ENCODE assay signal across 25 cellular contexts in genomic region chr11:129888451-129888850, GRCh38. TPM values are rescaled to one million over a fixed set of nuclear protein-coding genes. Genes with fewer than 3 reads are reported as not detected.
DNase-seq lines count a peak whose midpoint lies in the region; FAIRE-seq and TF ChIP-seq lines count a peak whose summit lies in the region.
"Had no signal": no experiment of that assay in that cellular context is flagged by ENCODE, and none has a peak within 500 bp of the region (broad histone marks: within the 10 kb centered on the region; RNA-seq: fewer than 3 reads in every experiment).

No MANE protein-coding gene starts in this region.

- no peaks in the 10 kb centered on the region for H3K9me3 Mint-ChIP-seq in activated T-cell treated with anti-CD3 and anti-CD28 coated beads, Interleukin-2, amount 50 U/mL, for 24 hours
- no peaks in the 10 kb centered on the region for H3K9me3 Mint-ChIP-seq in CD4-positive, alpha-beta memory T cell
- no peaks in the 10 kb centered on the region for H3K9me3 Mint-ChIP-seq in activated CD4-positive, alpha-beta memory T cell treated with anti-CD3 and anti-CD28 coated beads for 36 hours
- H3K9me3 Mint-ChIP-seq: mesothelial cell of epicardium; natural killer cell treated with Interleukin-12 subunit alpha and Interleukin-12 subunit beta and Interleukin-15 and Interleukin-18, amount 100 ng/mL, for 72 hours had no signal

- TF ChIP-seq POLR2A in GM12891 (IDR thresholded peaks at IDR 0.05; ENCODE audit: low read depth, low read length), result no peak

- POLR2A ChIA-PET in CD4-positive, alpha-beta memory T cell (lab: Charles Lee; ENCODE audit: partially characterized antibody), result interaction anchor here (0.9 to 1.3 kb wide), 3 partner anchors 21 to 74 kb away, joined by 3 to 7 read pairs (median 3); no protein-coding TSS in a partner anchor
- POLR2A ChIA-PET in activated CD4-positive, alpha-beta memory T cell treated with anti-CD3 and anti-CD28 coated beads for 36 hours (lab: Charles Lee), result no interaction called here

- no peak for FAIRE-seq in GM12891 (lab: Jason Lieb, UNC)
- FAIRE-seq: H1, pancreas had no signal

- CTCF ChIA-PET in CD4-positive, alpha-beta memory T cell (lab: Charles Lee; ENCODE audit: partially characterized antibody), result interaction anchor here (0.8 to 2.6 kb wide), 3 partner anchors 73 to 244 kb away, joined by 3 to 10 read pairs (median 5); partner anchors contain the start of gene TMEM45B
- CTCF ChIA-PET in activated CD4-positive, alpha-beta memory T cell treated with anti-CD3 and anti-CD28 coated beads for 36 hours (lab: Charles Lee), result interaction anchor here (1.2 to 1.4 kb wide), 2 partner anchors 10 to 244 kb away, joined by 4 read pairs; no protein-coding TSS in a partner anchor

- H3K4me3 ChIP-seq in CD4-positive, alpha-beta memory T cell (ENCODE audit: low read length in 2 of 2), result no peak overlapping the region
- H3K4me3 ChIP-seq in effector memory CD4-positive, alpha-beta T cell (ENCODE audit: insufficient read depth, low read depth, low read length, poor library complexity, severe bottlenecking), result no peak overlapping the region
- no peak overlapping the region for H3K4me3 ChIP-seq in WERI-Rb-1 (ENCODE audit: low read depth, low read length)
- H3K4me3 ChIP-seq: hepatocyte, left lung, pancreas, right atrium auricular region, spleen, upper lobe of right lung had no signal

- peak overlapping the region; percentile 82 for H3K27ac Mint-ChIP-seq in activated T-cell treated with anti-CD3 and anti-CD28 coated beads, Interleukin-2, amount 50 U/mL, for 24 hours
- peak overlapping the region; percentile 30 to 92 (median 81) for H3K27ac Mint-ChIP-seq in CD4-positive, alpha-beta memory T cell
- peak overlapping the region; percentile 76 for H3K27ac Mint-ChIP-seq in activated CD4-positive, alpha-beta memory T cell treated with anti-CD3 and anti-CD28 coated beads for 36 hours
- H3K27ac Mint-ChIP-seq: mesothelial cell of epicardium; natural killer cell treated with Interleukin-12 subunit alpha and Interleukin-12 subunit beta and Interleukin-15 and Interleukin-18, amount 100 ng/mL, for 72 hours had no signal

- H3K27me3 ChIP-seq in CD4-positive, alpha-beta memory T cell (ENCODE audit: insufficient read depth, low read length), result no peaks in the 10 kb centered on the region
- H3K27me3 ChIP-seq in effector memory CD4-positive, alpha-beta T cell (replicated peaks; ENCODE audit: control insufficient read depth, insufficient read depth, low read length, poor library complexity, severe bottlenecking), result no peaks in the 10 kb centered on the region
- H3K27me3 ChIP-seq in WERI-Rb-1 (ENCODE audit: insufficient read depth, low read depth, severe bottlenecking), result no peaks in the 10 kb centered on the region
- H3K27me3 ChIP-seq: hepatocyte, left lung, pancreas, right atrium auricular region, spleen, upper lobe of right lung had no signal

- DNase-seq in activated T-cell treated with anti-CD3 and anti-CD28 coated beads, Interleukin-2, amount 50 U/mL, for 24 hours, result no peak
- DNase-seq in activated T-cell treated with anti-CD3 and anti-CD28 coated beads, Interleukin-2, amount 50 U/mL, for 48 hours, result no peak
- DNase-seq in CD4-positive, alpha-beta memory T cell, result peak; percentile 29 to 49 (median 40)
- DNase-seq in activated CD4-positive, alpha-beta memory T cell treated with anti-CD3 and anti-CD28 coated beads for 36 hours, result peak; percentile 25
- no peak for DNase-seq in effector memory CD4-positive, alpha-beta T cell
- no peak for DNase-seq in GM12891 (ENCODE audit: insufficient read length, low spot score)
- DNase-seq in dedifferentiated amniotic fluid mesenchymal stem cell (ENCODE audit: extremely low spot score), result no peak
- no peak for DNase-seq in WERI-Rb-1
- DNase-seq: effector CD8-positive, alpha-beta T cell; foreskin melanocyte; left lung; NCI-H1092 treated with DMSO at 0.1 percent for 48 hours; NCI-H2029 treated with DMSO at 0.1 percent for 48 hours; NCI-H345; OCI-M1; pancreas; SHP77; spleen; stimulated activated CD4-positive, alpha-beta T cell treated with anti-CD3 and anti-CD28 coated beads, Interleukin-4, amount 100 ng/mL, for 24 hours; upper lobe of right lung had no signal

- TF ChIP-seq CTCF in WERI-Rb-1 (IDR thresholded peaks at IDR 0.05; ENCODE audit: low read depth, low read length), result no peak

- peaks cover 49% of the 10 kb centered on the region for H3K4me1 Mint-ChIP-seq in activated T-cell treated with anti-CD3 and anti-CD28 coated beads, Interleukin-2, amount 50 U/mL, for 24 hours (ENCODE audit: low read depth)
- H3K4me1 Mint-ChIP-seq in CD4-positive, alpha-beta memory T cell, result peaks cover 27 to 60% (median 37%) of the 10 kb centered on the region in 4 donors
- peaks cover 42% of the 10 kb centered on the region for H3K4me1 Mint-ChIP-seq in activated CD4-positive, alpha-beta memory T cell treated with anti-CD3 and anti-CD28 coated beads for 36 hours (ENCODE audit: low read depth)
- H3K4me1 Mint-ChIP-seq: mesothelial cell of epicardium had no signal

- intact Hi-C loops in CD4-positive, alpha-beta memory T cell (cut with micrococcal nuclease), result no loop called here
- intact Hi-C loops in activated CD4-positive, alpha-beta memory T cell treated with anti-CD3 and anti-CD28 coated beads for 36 hours (cut with micrococcal nuclease), result no loop called here

- peaks cover 34% of the 10 kb centered on the region for H3K4me1 ChIP-seq in CD4-positive, alpha-beta memory T cell (ENCODE audit: insufficient read depth, low read length)
- H3K4me1 ChIP-seq in effector memory CD4-positive, alpha-beta T cell (ENCODE audit: control insufficient read depth, insufficient read depth, low read length, poor library complexity, severe bottlenecking), result peaks cover 13% of the 10 kb centered on the region
- H3K4me1 ChIP-seq: pancreas, right atrium auricular region had no signal

- no peak overlapping the region for H3K4me3 Mint-ChIP-seq in activated T-cell treated with anti-CD3 and anti-CD28 coated beads, Interleukin-2, amount 50 U/mL, for 24 hours
- peak overlapping the region in 6 of 8 donors; percentile 36 to 78 (median 55) for H3K4me3 Mint-ChIP-seq in CD4-positive, alpha-beta memory T cell
- no peak overlapping the region for H3K4me3 Mint-ChIP-seq in activated CD4-positive, alpha-beta memory T cell treated with anti-CD3 and anti-CD28 coated beads for 36 hours
- H3K4me3 Mint-ChIP-seq: mesothelial cell of epicardium; natural killer cell treated with Interleukin-12 subunit alpha and Interleukin-12 subunit beta and Interleukin-15 and Interleukin-18, amount 100 ng/mL, for 72 hours had no signal

- no peaks in the 10 kb centered on the region for H3K9me3 ChIP-seq in CD4-positive, alpha-beta memory T cell (ENCODE audit: control insufficient read depth in 1 of 2, low read length in 2 of 2)
- H3K9me3 ChIP-seq in effector memory CD4-positive, alpha-beta T cell (ENCODE audit: control insufficient read depth, low read length), result no peaks in the 10 kb centered on the region
- no peaks in the 10 kb centered on the region for H3K9me3 ChIP-seq in WERI-Rb-1 (ENCODE audit: severe bottlenecking)
- H3K9me3 ChIP-seq: left lung, pancreas, right atrium auricular region, spleen, upper lobe of right lung had no signal

- H3K27me3 Mint-ChIP-seq in activated T-cell treated with anti-CD3 and anti-CD28 coated beads, Interleukin-2, amount 50 U/mL, for 24 hours, result no peaks in the 10 kb centered on the region
- H3K27me3 Mint-ChIP-seq in CD4-positive, alpha-beta memory T cell, result no peaks in the 10 kb centered on the region
- H3K27me3 Mint-ChIP-seq in activated CD4-positive, alpha-beta memory T cell treated with anti-CD3 and anti-CD28 coated beads for 36 hours, result no peaks in the 10 kb centered on the region
- H3K27me3 Mint-ChIP-seq: natural killer cell treated with Interleukin-12 subunit alpha and Interleukin-12 subunit beta and Interleukin-15 and Interleukin-18, amount 100 ng/mL, for 72 hours had no signal

- peaks cover 52% of the 10 kb centered on the region for H3K36me3 ChIP-seq in CD4-positive, alpha-beta memory T cell (ENCODE audit: insufficient read depth, low read length)
- H3K36me3 ChIP-seq in effector memory CD4-positive, alpha-beta T cell (ENCODE audit: control insufficient read depth, insufficient read depth, low read length), result peaks cover 72% of the 10 kb centered on the region
- peaks cover 89% of the 10 kb centered on the region for H3K36me3 ChIP-seq in WERI-Rb-1

- peak overlapping the region; percentile 12 for H3K27ac ChIP-seq in CD4-positive, alpha-beta memory T cell (ENCODE audit: low read depth, low read length)
- H3K27ac ChIP-seq in effector memory CD4-positive, alpha-beta T cell (ENCODE audit: insufficient read depth, low read length, poor library complexity, severe bottlenecking), result peak overlapping the region; percentile 18
- H3K27ac ChIP-seq in WERI-Rb-1, result no peak overlapping the region
- H3K27ac ChIP-seq: hepatocyte, left lung, pancreas, right atrium auricular region, spleen, upper lobe of right lung had no signal

- peaks cover 96% of the 10 kb centered on the region for H3K36me3 Mint-ChIP-seq in activated T-cell treated with anti-CD3 and anti-CD28 coated beads, Interleukin-2, amount 50 U/mL, for 24 hours (ENCODE audit: low read depth)
- H3K36me3 Mint-ChIP-seq in CD4-positive, alpha-beta memory T cell, result peaks cover 81% of the 10 kb centered on the region in 2 donors
- H3K36me3 Mint-ChIP-seq in activated CD4-positive, alpha-beta memory T cell treated with anti-CD3 and anti-CD28 coated beads for 36 hours, result peaks cover 67% of the 10 kb centered on the region

TF ChIP-seq in GM12891, 5 proteins besides CTCF, POLR2A, EP300 and RAD21:
- TF ChIP-seq TAF1 (IDR thresholded peaks at IDR 0.05; ENCODE audit: low read depth, low read length), result no peak
- no peak for TF ChIP-seq POLR2AphosphoS5 (IDR thresholded peaks at IDR 0.05; ENCODE audit: low read depth, low read length)
- TF ChIP-seq POU2F2 (IDR thresholded peaks at IDR 0.05; ENCODE audit: low read depth, low read length), result no peak
- no peak for TF ChIP-seq SPI1 (IDR thresholded peaks at IDR 0.05; ENCODE audit: low read depth, low read length)
- TF ChIP-seq PAX5 (IDR thresholded peaks at IDR 0.05; ENCODE audit: insufficient read depth, low read length, severe bottlenecking), result no peak
TF ChIP-seq in GM12891: peak in this region for 0.

RNA-seq across cellular contexts. Expression of gene NFRKB, which starts 6.9 kb away (rescaled TPM):
- total RNA-seq in CD4-positive, alpha-beta memory T cell, result 10 to 100 TPM; 91.9 to 94.9 TPM
- polyA plus RNA-seq in CD4-positive, alpha-beta memory T cell, result 10 to 100 TPM; 18.1 to 34.5 TPM
- total RNA-seq in activated CD4-positive, alpha-beta memory T cell treated with anti-CD3 and anti-CD28 coated beads for 36 hours, result 10 to 100 TPM; 34.8 to 39.8 TPM
- 9.8 TPM for polyA plus RNA-seq in GM12891 (2012; ENCODE audit: low read depth, missing spikeins)

Comparison
In these comparisons a context has a peak if more than half of its experiments do, and no peak if none do; other contexts are left out.
1. DNase-seq: peak in CD4-positive, alpha-beta memory T cell (5 of 5) and activated CD4-positive, alpha-beta memory T cell treated with anti-CD3 and anti-CD28 coated beads for 36 hours (single experiment); none in activated T-cell treated with anti-CD3 and anti-CD28 coated beads, Interleukin-2, amount 50 U/mL, for 24 hours (single experiment), activated T-cell treated with anti-CD3 and anti-CD28 coated beads, Interleukin-2, amount 50 U/mL, for 48 hours (0 of 2), effector memory CD4-positive, alpha-beta T cell (0 of 3), GM12891 (single experiment), dedifferentiated amniotic fluid mesenchymal stem cell (single experiment) and WERI-Rb-1 (single experiment).
2. H3K4me3 Mint-ChIP-seq: peak in CD4-positive, alpha-beta memory T cell (6 of 8); none in activated T-cell treated with anti-CD3 and anti-CD28 coated beads, Interleukin-2, amount 50 U/mL, for 24 hours (single experiment) and activated CD4-positive, alpha-beta memory T cell treated with anti-CD3 and anti-CD28 coated beads for 36 hours (single experiment).
3. Peak in every context shown above with its lines, with median percentiles within 50 percentile points of each other: H3K27ac Mint-ChIP-seq.